ENCODE assay signal across 8 cellular contexts in the genomic region with DNA sequence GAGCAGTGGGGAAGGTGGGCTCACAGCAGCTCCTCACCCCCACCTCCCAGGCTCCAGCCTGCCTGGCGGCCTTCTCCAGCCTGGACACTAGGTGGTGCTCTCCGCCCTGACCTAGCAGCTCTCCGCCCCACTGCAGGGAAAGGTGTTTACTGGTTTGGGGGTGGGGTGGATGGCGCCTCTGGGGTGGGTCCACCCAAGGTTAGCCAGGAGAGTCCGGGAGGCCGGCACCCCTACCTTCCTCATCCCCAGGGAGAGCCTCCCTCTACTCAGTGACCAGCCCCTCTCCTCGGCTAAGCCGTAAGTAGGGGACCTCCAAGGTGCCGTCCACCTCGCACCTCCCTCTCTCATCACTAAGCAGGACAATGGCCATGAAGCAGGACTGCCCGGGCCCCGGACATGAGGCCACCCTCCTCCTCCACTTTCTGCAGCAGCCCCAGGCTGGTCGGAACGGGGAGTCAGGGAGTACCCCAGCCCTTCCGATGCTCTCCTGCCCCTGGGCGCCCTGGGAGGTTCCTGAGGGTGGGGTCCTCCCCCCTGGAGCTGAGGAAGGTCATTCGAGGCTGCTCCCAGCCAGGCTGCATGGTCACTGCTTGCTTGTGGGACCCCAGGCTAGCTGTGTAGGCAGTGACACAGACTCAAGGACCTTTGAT.
DNase-seq lines count a peak whose midpoint lies in the region; ATAC-seq, FAIRE-seq and TF ChIP-seq lines count a peak whose summit lies in the region.

No MANE protein-coding gene starts in this region.

- TF ChIP-seq POLR2A in upper lobe of left lung (IDR thresholded peaks at IDR 0.05) = no peak

- peak overlapping the region; percentile 26 to 31 for H3K4me3 Mint-ChIP-seq in CD14-positive monocyte

- TF ChIP-seq CTCF in CD14-positive monocyte (IDR thresholded peaks at IDR 0.05) = peak; percentile 93
- no peak for TF ChIP-seq CTCF in omental fat pad (IDR thresholded peaks at IDR 0.05)
- TF ChIP-seq CTCF in upper lobe of left lung (IDR thresholded peaks at IDR 0.05) = peak; percentile 75 to 94 (median 78)

- peak overlapping the region in 2 of 4 donors; percentile 25 to 33 for H3K4me3 ChIP-seq in upper lobe of left lung

- H3K9me3 ChIP-seq in upper lobe of left lung = no peaks in the 10 kb centered on the region

- POLR2A ChIA-PET in HEK293T (lab: Yijun Ruan, JAX) = interaction anchor here (1.1 to 1.4 kb wide), 3 partner anchors 80 to 102 kb away, joined by 3 to 5 read pairs (median 3); no protein-coding TSS in a partner anchor

- no peaks in the 10 kb centered on the region for H3K9me3 Mint-ChIP-seq in CD14-positive monocyte

- peaks cover 7% of the 10 kb centered on the region for H3K4me1 Mint-ChIP-seq in CD14-positive monocyte

- peak; percentile 39 for ATAC-seq in omental fat pad (ENCODE audit: low FRiP score)
- ATAC-seq in upper lobe of left lung (ENCODE audit: low FRiP score in 2 of 2) = peak; percentile 49 to 68
- ATAC-seq in HG02973 (IDR thresholded peaks at IDR 0.05; ENCODE audit: unreplicated experiment) = no peak

- H3K27ac Mint-ChIP-seq in CD14-positive monocyte = no peak overlapping the region

- WGBS in upper lobe of left lung, 2 donors = 9 to 19% methylated on average over 5 to 17 of the region's 17 CpGs

- no peak for TF ChIP-seq EP300 in upper lobe of left lung (IDR thresholded peaks at IDR 0.05)

- H3K36me3 ChIP-seq in upper lobe of left lung = no peaks in the 10 kb centered on the region

- no peaks in the 10 kb centered on the region for H3K36me3 Mint-ChIP-seq in CD14-positive monocyte

- no peak for DNase-seq in CD14-positive monocyte (ENCODE audit: low spot score)
- peak; percentile 78 for DNase-seq in HEK293T (ENCODE audit: extremely low spot score)
- peak; percentile 16 for DNase-seq in RCC 7860 (ENCODE audit: low spot score)
- DNase-seq in activated T-helper 9 cell treated with anti-CD3 and anti-CD28 coated beads, Interleukin-2, amount 50 U/mL, for 16 hours (ENCODE audit: low read depth) = peak; percentile 34
- peak; percentile 69 for DNase-seq in globus pallidus (ENCODE audit: low spot score)
- DNase-seq in omental fat pad (ENCODE audit: low spot score) = no peak
- DNase-seq in upper lobe of left lung = peak in 1 of 2 donors; percentile 42

- no peaks in the 10 kb centered on the region for H3K27me3 ChIP-seq in upper lobe of left lung

- H3K27me3 Mint-ChIP-seq in CD14-positive monocyte (ENCODE audit: low read depth in 3 of 3) = peaks cover 6 to 17% (median 9%) of the 10 kb centered on the region in 3 donors

- CTCF ChIA-PET in HEK293T (lab: Yijun Ruan, JAX) = interaction anchor here (0.6 to 4.9 kb wide), 11 partner anchors 8 to 99 kb away, joined by 3 to 82 read pairs (median 6); no protein-coding TSS in a partner anchor

- intact Hi-C loops in CD14-positive monocyte (cut with micrococcal nuclease) = loop anchor here (1.0 to 10.0 kb wide), 2 partner anchors 84 to 225 kb away; no protein-coding TSS in a partner anchor

- peaks cover 8 to 16% (median 12%) of the 10 kb centered on the region in 4 donors for H3K4me1 ChIP-seq in upper lobe of left lung

- no peak overlapping the region for H3K27ac ChIP-seq in upper lobe of left lung

- no peak for FAIRE-seq in RCC 7860 (lab: Jason Lieb, UNC)

TF ChIP-seq in HEK293T, 16 proteins besides CTCF, POLR2A, EP300 and RAD21:
- TF ChIP-seq HDGF (IDR thresholded peaks at IDR 0.05; ENCODE audit: borderline replicate concordance) (no peak), TARDBP (IDR thresholded peaks at IDR 0.05) (no peak), FOXK2 (IDR thresholded peaks at IDR 0.05) (no peak), CTBP1 (IDR thresholded peaks at IDR 0.05; ENCODE audit: borderline replicate concordance) (no peak), ELF4 (IDR thresholded peaks at IDR 0.05) (no peak), BHLHE40 (IDR thresholded peaks at IDR 0.05; ENCODE audit: borderline replicate concordance) (no peak), NFRKB (IDR thresholded peaks at IDR 0.05) (no peak), ARNT (IDR thresholded peaks at IDR 0.05) (no peak), SUZ12 (IDR thresholded peaks at IDR 0.05) (no peak), L3MBTL2 (conservative IDR thresholded peaks at IDR 0.05) (no peak), FOXA1 (IDR thresholded peaks at IDR 0.05) (no peak), ZNF384 (IDR thresholded peaks at IDR 0.05) (no peak), SP1 (IDR thresholded peaks at IDR 0.05) (no peak), PKNOX1 (IDR thresholded peaks at IDR 0.05) (no peak)

Comparison
In these comparisons a context has a peak if more than half of its experiments do, and no peak if none do; other contexts are left out.
1. DNase-seq: peak in HEK293T (single experiment), RCC 7860 (single experiment), activated T-helper 9 cell treated with anti-CD3 and anti-CD28 coated beads, Interleukin-2, amount 50 U/mL, for 16 hours (single experiment) and globus pallidus (single experiment); none in CD14-positive monocyte (single experiment) and omental fat pad (single experiment).
2. CTCF ChIP-seq: peak in CD14-positive monocyte (single experiment) and upper lobe of left lung (6 of 6); none in omental fat pad (0 of 3).